1 cellular context compared by ENCODE assay signal in genomic region chr2:232444409-232445148, GRCh38.
TF ChIP-seq lines count a peak whose summit lies in the region.

No MANE protein-coding gene starts in this region.

TF ChIP-seq in K562, 482 proteins besides CTCF, POLR2A, EP300 and RAD21 (continued from another document):
- TF ChIP-seq MAX (CRISPR knock-in tag; IDR thresholded peaks at IDR 0.05) (peak; percentile 45; the same call in 1 of the 2 replicates), ZNF316 (IDR thresholded peaks at IDR 0.05) (peak; percentile 39), L3MBTL2 (IDR thresholded peaks at IDR 0.05) (peak; percentile 19; the same call in 1 of the 2 replicates), MYC (IDR thresholded peaks at IDR 0.05; ENCODE audit: low read depth, low read length) (peak; percentile 59; the same call in 1 of the 2 replicates), MYC (CRISPR knock-in tag; IDR thresholded peaks at IDR 0.05; ENCODE audit: borderline replicate concordance, low read depth) (no peak), JUND (IDR thresholded peaks at IDR 0.05; ENCODE audit: borderline replicate concordance, low read depth, low read length) (0 out of 2 replicates have a peak, but pooled peaks have one; percentile 18), JUND (tag; IDR thresholded peaks at IDR 0.05; ENCODE audit: borderline replicate concordance, low read depth, low read length) (no peak; the same call in 2 of the 3 replicates), ZFP36 (IDR thresholded peaks at IDR 0.05; ENCODE audit: low read depth, low read length, partially characterized antibody) (peak; percentile 77), MAFG (tag; conservative IDR thresholded peaks at IDR 0.05) (peak; percentile 65), MAFK (IDR thresholded peaks at IDR 0.05; ENCODE audit: low read length) (0 out of 2 replicates have a peak, but pooled peaks have one; percentile 14), ZBTB34 (CRISPR knock-in tag; IDR thresholded peaks at IDR 0.05) (no peak), C11orf30 (IDR thresholded peaks at IDR 0.05; ENCODE audit: low read depth) (peak; percentile 49), TFAP4 (CRISPR knock-in tag; IDR thresholded peaks at IDR 0.05; ENCODE audit: borderline replicate concordance) (no peak)
- TF ChIP-seq, protein P1, sequence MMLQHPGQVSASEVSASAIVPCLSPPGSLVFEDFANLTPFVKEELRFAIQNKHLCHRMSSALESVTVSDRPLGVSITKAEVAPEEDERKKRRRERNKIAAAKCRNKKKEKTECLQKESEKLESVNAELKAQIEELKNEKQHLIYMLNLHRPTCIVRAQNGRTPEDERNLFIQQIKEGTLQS (IDR thresholded peaks at IDR 0.05), result 0 out of 2 replicates have a peak, but pooled peaks have one; percentile 15
- TF ChIP-seq, protein P1 (CRISPR knock-in tag; conservative IDR thresholded peaks at IDR 0.05), result no peak
TF ChIP-seq in K562: peak in this region for 13.
